In genomic region chr3:12192173-12192572, GRCh38 we compare ENCODE assay signal across 1 cellular context.
TF ChIP-seq lines count a peak whose summit lies in the region.

No MANE protein-coding gene starts in this region.

TF ChIP-seq in K562, 482 proteins besides CTCF, POLR2A, EP300 and RAD21 (continued from another document):
- TF ChIP-seq, protein P1, sequence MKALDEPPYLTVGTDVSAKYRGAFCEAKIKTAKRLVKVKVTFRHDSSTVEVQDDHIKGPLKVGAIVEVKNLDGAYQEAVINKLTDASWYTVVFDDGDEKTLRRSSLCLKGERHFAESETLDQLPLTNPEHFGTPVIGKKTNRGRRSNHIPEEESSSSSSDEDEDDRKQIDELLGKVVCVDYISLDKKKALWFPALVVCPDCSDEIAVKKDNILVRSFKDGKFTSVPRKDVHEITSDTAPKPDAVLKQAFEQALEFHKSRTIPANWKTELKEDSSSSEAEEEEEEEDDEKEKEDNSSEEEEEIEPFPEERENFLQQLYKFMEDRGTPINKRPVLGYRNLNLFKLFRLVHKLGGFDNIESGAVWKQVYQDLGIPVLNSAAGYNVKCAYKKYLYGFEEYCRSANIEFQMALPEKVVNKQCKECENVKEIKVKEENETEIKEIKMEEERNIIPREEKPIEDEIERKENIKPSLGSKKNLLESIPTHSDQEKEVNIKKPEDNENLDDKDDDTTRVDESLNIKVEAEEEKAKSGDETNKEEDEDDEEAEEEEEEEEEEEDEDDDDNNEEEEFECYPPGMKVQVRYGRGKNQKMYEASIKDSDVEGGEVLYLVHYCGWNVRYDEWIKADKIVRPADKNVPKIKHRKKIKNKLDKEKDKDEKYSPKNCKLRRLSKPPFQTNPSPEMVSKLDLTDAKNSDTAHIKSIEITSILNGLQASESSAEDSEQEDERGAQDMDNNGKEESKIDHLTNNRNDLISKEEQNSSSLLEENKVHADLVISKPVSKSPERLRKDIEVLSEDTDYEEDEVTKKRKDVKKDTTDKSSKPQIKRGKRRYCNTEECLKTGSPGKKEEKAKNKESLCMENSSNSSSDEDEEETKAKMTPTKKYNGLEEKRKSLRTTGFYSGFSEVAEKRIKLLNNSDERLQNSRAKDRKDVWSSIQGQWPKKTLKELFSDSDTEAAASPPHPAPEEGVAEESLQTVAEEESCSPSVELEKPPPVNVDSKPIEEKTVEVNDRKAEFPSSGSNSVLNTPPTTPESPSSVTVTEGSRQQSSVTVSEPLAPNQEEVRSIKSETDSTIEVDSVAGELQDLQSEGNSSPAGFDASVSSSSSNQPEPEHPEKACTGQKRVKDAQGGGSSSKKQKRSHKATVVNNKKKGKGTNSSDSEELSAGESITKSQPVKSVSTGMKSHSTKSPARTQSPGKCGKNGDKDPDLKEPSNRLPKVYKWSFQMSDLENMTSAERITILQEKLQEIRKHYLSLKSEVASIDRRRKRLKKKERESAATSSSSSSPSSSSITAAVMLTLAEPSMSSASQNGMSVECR (CRISPR knock-in tag; IDR thresholded peaks at IDR 0.05) = no peak
- TF ChIP-seq HMG20B (CRISPR knock-in tag; IDR thresholded peaks at IDR 0.05) = no peak
- TF ChIP-seq FUS (optimal IDR thresholded peaks at IDR 0.05; ENCODE audit: low read depth, low read length) = no peak
- no peak for TF ChIP-seq PTRF (tag; IDR thresholded peaks at IDR 0.05)
- TF ChIP-seq ZNF740 (CRISPR knock-in tag; IDR thresholded peaks at IDR 0.05) = no peak
- TF ChIP-seq ZNF740 (tag; IDR thresholded peaks at IDR 0.05) = no peak
- no peak for TF ChIP-seq RFX7 (CRISPR knock-in tag; IDR thresholded peaks at IDR 0.05)
- no peak for TF ChIP-seq NR2C1 (IDR thresholded peaks at IDR 0.05)
- peak; percentile 23; the same call in 1 of the 2 replicates for TF ChIP-seq NR2C1 (tag; IDR thresholded peaks at IDR 0.05)
- no peak for TF ChIP-seq RBM39 (optimal IDR thresholded peaks at IDR 0.05; ENCODE audit: low read depth, low read length)
- TF ChIP-seq MECOM (CRISPR knock-in tag; IDR thresholded peaks at IDR 0.05) = no peak
- TF ChIP-seq NFYB (IDR thresholded peaks at IDR 0.05; ENCODE audit: extremely low read depth, insufficient read length) = no peak
- no peak for TF ChIP-seq DMBX1 (CRISPR knock-in tag; IDR thresholded peaks at IDR 0.05; ENCODE audit: borderline replicate concordance)
- TF ChIP-seq NR2C2 (CRISPR knock-in tag; IDR thresholded peaks at IDR 0.05) = no peak
- 0 out of 2 replicates have a peak, but pooled peaks have one; percentile 22 for TF ChIP-seq NR2C2 (tag; IDR thresholded peaks at IDR 0.05)
- TF ChIP-seq ZNF592 (IDR thresholded peaks at IDR 0.05) = no peak
- TF ChIP-seq KDM4B (IDR thresholded peaks at IDR 0.05; ENCODE audit: borderline replicate concordance in 2 of 2, low read depth in 1 of 2) = no peak
- TF ChIP-seq ZNF324 (CRISPR knock-in tag; IDR thresholded peaks at IDR 0.05) = no peak
- no peak for TF ChIP-seq RCOR1 (IDR thresholded peaks at IDR 0.05; ENCODE audit: borderline replicate concordance in 1 of 2, low read depth in 2 of 2, low read length in 2 of 2)
- TF ChIP-seq FOXK1 (CRISPR knock-in tag; IDR thresholded peaks at IDR 0.05; ENCODE audit: borderline replicate concordance) = no peak
- no peak for TF ChIP-seq PREB (CRISPR knock-in tag; IDR thresholded peaks at IDR 0.05)
- TF ChIP-seq CHD2 (IDR thresholded peaks at IDR 0.05; ENCODE audit: low read depth, low read length) = no peak
- no peak for TF ChIP-seq GATA2 (CRISPR knock-in tag; IDR thresholded peaks at IDR 0.05)
- no peak for TF ChIP-seq KAT7 (CRISPR knock-in tag; IDR thresholded peaks at IDR 0.05; ENCODE audit: borderline replicate concordance)
- TF ChIP-seq, protein P2, sequence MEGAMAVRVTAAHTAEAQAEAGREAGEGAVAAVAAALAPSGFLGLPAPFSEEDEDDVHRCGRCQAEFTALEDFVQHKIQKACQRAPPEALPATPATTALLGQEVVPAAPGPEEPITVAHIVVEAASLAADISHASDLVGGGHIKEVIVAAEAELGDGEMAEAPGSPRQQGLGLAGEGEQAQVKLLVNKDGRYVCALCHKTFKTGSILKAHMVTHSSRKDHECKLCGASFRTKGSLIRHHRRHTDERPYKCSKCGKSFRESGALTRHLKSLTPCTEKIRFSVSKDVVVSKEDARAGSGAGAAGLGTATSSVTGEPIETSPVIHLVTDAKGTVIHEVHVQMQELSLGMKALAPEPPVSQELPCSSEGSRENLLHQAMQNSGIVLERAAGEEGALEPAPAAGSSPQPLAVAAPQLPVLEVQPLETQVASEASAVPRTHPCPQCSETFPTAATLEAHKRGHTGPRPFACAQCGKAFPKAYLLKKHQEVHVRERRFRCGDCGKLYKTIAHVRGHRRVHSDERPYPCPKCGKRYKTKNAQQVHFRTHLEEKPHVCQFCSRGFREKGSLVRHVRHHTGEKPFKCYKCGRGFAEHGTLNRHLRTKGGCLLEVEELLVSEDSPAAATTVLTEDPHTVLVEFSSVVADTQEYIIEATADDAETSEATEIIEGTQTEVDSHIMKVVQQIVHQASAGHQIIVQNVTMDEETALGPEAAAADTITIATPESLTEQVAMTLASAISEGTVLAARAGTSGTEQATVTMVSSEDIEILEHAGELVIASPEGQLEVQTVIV (CRISPR knock-in tag; IDR thresholded peaks at IDR 0.05; ENCODE audit: borderline replicate concordance) = no peak
- no peak for TF ChIP-seq NUFIP1 (IDR thresholded peaks at IDR 0.05; ENCODE audit: partially characterized antibody)
- no peak for TF ChIP-seq MXI1 (IDR thresholded peaks at IDR 0.05; ENCODE audit: low read depth, low read length)
- no peak for TF ChIP-seq TCF7 (IDR thresholded peaks at IDR 0.05; ENCODE audit: borderline replicate concordance)
- no peak for TF ChIP-seq HEY1 (CRISPR knock-in tag; IDR thresholded peaks at IDR 0.05; ENCODE audit: borderline replicate concordance)
- TF ChIP-seq ZNF175 (CRISPR knock-in tag; IDR thresholded peaks at IDR 0.05; ENCODE audit: low read depth) = peak; percentile 67; the same call in 1 of the 2 replicates
- no peak for TF ChIP-seq ZBTB17 (CRISPR knock-in tag; IDR thresholded peaks at IDR 0.05)
- TF ChIP-seq E2F3 (CRISPR knock-in tag; IDR thresholded peaks at IDR 0.05) = no peak
- TF ChIP-seq RAD51 (IDR thresholded peaks at IDR 0.05; ENCODE audit: borderline replicate concordance, low read depth) = no peak
- TF ChIP-seq RUNX1 (IDR thresholded peaks at IDR 0.05; ENCODE audit: low read depth) = no peak
- TF ChIP-seq ATF7 (IDR thresholded peaks at IDR 0.05) = peak; percentile 65; the same call in 1 of the 2 replicates
- peak; percentile 41; the same call in 1 of the 2 replicates for TF ChIP-seq GABPA (tag; conservative IDR thresholded peaks at IDR 0.05; ENCODE audit: low read depth)
- TF ChIP-seq KLF16 (IDR thresholded peaks at IDR 0.05) = no peak
- TF ChIP-seq STAT5A (IDR thresholded peaks at IDR 0.05; ENCODE audit: borderline replicate concordance, low read length) = no peak
- no peak for TF ChIP-seq CREBBP (IDR thresholded peaks at IDR 0.05; ENCODE audit: low read depth, low read length)
- TF ChIP-seq ZNF511 (CRISPR knock-in tag; IDR thresholded peaks at IDR 0.05) = no peak
- no peak for TF ChIP-seq E2F5 (CRISPR knock-in tag; IDR thresholded peaks at IDR 0.05)
- TF ChIP-seq RB1 (IDR thresholded peaks at IDR 0.05; ENCODE audit: low read depth) = no peak
- TF ChIP-seq PRDM10 (IDR thresholded peaks at IDR 0.05; ENCODE audit: partially characterized antibody) = peak; percentile 92
- no peak for TF ChIP-seq ZNF354B (CRISPR knock-in tag; IDR thresholded peaks at IDR 0.05)
- TF ChIP-seq DDX20 (tag; IDR thresholded peaks at IDR 0.05; ENCODE audit: low read depth) = no peak
- no peak for TF ChIP-seq ZNF146 (CRISPR knock-in tag; IDR thresholded peaks at IDR 0.05; ENCODE audit: unreplicated experiment)
- TF ChIP-seq ZNF695 (CRISPR knock-in tag; IDR thresholded peaks at IDR 0.05) = no peak
- TF ChIP-seq ZNF586 (CRISPR knock-in tag; conservative IDR thresholded peaks at IDR 0.05) = no peak
- no peak for TF ChIP-seq ZNF311 (CRISPR knock-in tag; IDR thresholded peaks at IDR 0.05)
- TF ChIP-seq THRAP3 (IDR thresholded peaks at IDR 0.05; ENCODE audit: borderline replicate concordance) = no peak
- no peak for TF ChIP-seq SIX5 (IDR thresholded peaks at IDR 0.05; ENCODE audit: borderline replicate concordance in 1 of 2, insufficient read depth in 1 of 2, low read depth in 1 of 2, low read length in 2 of 2)
